ENCODE assay signal across 17 cellular contexts in genomic region chr4:162241857-162242256, GRCh38.
"Had no signal": no experiment of that assay in that cellular context is flagged by ENCODE, and none has a peak within 500 bp of the region (broad histone marks: within the 10 kb centered on the region; RNA-seq: fewer than 3 reads in every experiment).

No MANE protein-coding gene starts in this region.

- H3K9me3 Mint-ChIP-seq: dendritic cell treated with granulocyte-macrophage colony-stimulating factor and Interleukin-4, amounts not matched to agents 40 ng/mL and 50 ng/mL, for 4 days; type B pancreatic cell had no signal

- H3K4me1 ChIP-seq: right atrium auricular region had no signal

- DNase-seq: activated CD4-positive, alpha-beta T cell treated with anti-CD3 and anti-CD28 coated beads for 36 hours; activated CD8-positive, alpha-beta memory T cell treated with anti-CD3 and anti-CD28 coated beads, Interleukin-2, amount 50 U/mL, for 4 hours; activated CD8-positive, alpha-beta T cell treated with anti-CD3 and anti-CD28 coated beads for 36 hours; activated naive CD8-positive, alpha-beta T cell treated with anti-CD3 and anti-CD28 coated beads, Interleukin-2, amount 10 ng/mL, durations not matched to agents 7 days and 5 days; activated T-cell treated with anti-CD3 and anti-CD28 coated beads, Interleukin-2, amount 50 U/mL, for 72 hours; erythroblast; hypothalamus; naive thymus-derived CD8-positive, alpha-beta T cell; stimulated activated CD4-positive, alpha-beta T cell treated with anti-CD3 and anti-CD28 coated beads, Interleukin-1b, Interleukin-23, amount 100 ng/mL, for 48 hours; stimulated activated naive B cell treated with anti-CD40 and anti-IgM and Interleukin-4, amounts not matched to agents 10 μg/mL and 1 μg/mL and 100 μg/mL, for 72 hours had no signal

- H3K4me3 ChIP-seq: lung, right atrium auricular region had no signal

- H3K27ac Mint-ChIP-seq: activated CD4-positive, alpha-beta T cell treated with anti-CD3 and anti-CD28 coated beads for 36 hours; activated CD8-positive, alpha-beta T cell treated with anti-CD3 and anti-CD28 coated beads for 36 hours; activated naive CD8-positive, alpha-beta T cell treated with anti-CD3 and anti-CD28 coated beads, Interleukin-2, amount 10 ng/mL, durations not matched to agents 7 days and 5 days; activated T-cell treated with anti-CD3 and anti-CD28 coated beads, Interleukin-2, amount 50 U/mL, for 72 hours; dendritic cell treated with granulocyte-macrophage colony-stimulating factor and Interleukin-4, amounts not matched to agents 40 ng/mL and 50 ng/mL, for 4 days; naive thymus-derived CD8-positive, alpha-beta T cell; stimulated activated naive B cell treated with anti-CD40 and anti-IgM and Interleukin-4, amounts not matched to agents 10 μg/mL and 1 μg/mL and 100 μg/mL, for 72 hours; T-helper 2 cell treated with Interferon-gamma antibody and Interleukin-4, amounts not matched to agents 5 μg/mL and 100 μg/mL, for 36 hours; type B pancreatic cell had no signal

- H3K27me3 ChIP-seq: neutrophil, right atrium auricular region had no signal

- H3K9me3 ChIP-seq: neutrophil, right atrium auricular region had no signal

- H3K4me1 Mint-ChIP-seq: activated CD4-positive, alpha-beta T cell treated with anti-CD3 and anti-CD28 coated beads for 36 hours; activated naive CD8-positive, alpha-beta T cell treated with anti-CD3 and anti-CD28 coated beads, Interleukin-2, amount 10 ng/mL, durations not matched to agents 7 days and 5 days; naive thymus-derived CD8-positive, alpha-beta T cell; stimulated activated naive B cell treated with anti-CD40 and anti-IgM and Interleukin-4, amounts not matched to agents 10 μg/mL and 1 μg/mL and 100 μg/mL, for 72 hours had no signal

- H3K36me3 ChIP-seq: neutrophil, right atrium auricular region had no signal

- H3K27ac ChIP-seq: neutrophil, right atrium auricular region, VCaP had no signal

- H3K4me3 Mint-ChIP-seq: activated CD4-positive, alpha-beta T cell treated with anti-CD3 and anti-CD28 coated beads for 36 hours; activated CD8-positive, alpha-beta T cell treated with anti-CD3 and anti-CD28 coated beads for 36 hours; activated naive CD8-positive, alpha-beta T cell treated with anti-CD3 and anti-CD28 coated beads, Interleukin-2, amount 10 ng/mL, durations not matched to agents 7 days and 5 days; activated T-cell treated with anti-CD3 and anti-CD28 coated beads, Interleukin-2, amount 50 U/mL, for 72 hours; dendritic cell treated with granulocyte-macrophage colony-stimulating factor and Interleukin-4, amounts not matched to agents 40 ng/mL and 50 ng/mL, for 4 days; naive thymus-derived CD8-positive, alpha-beta T cell; stimulated activated naive B cell treated with anti-CD40 and anti-IgM and Interleukin-4, amounts not matched to agents 10 μg/mL and 1 μg/mL and 100 μg/mL, for 72 hours; T-helper 2 cell treated with Interferon-gamma antibody and Interleukin-4, amounts not matched to agents 5 μg/mL and 100 μg/mL, for 36 hours; type B pancreatic cell had no signal

- ATAC-seq: activated CD4-positive, alpha-beta T cell treated with anti-CD3 and anti-CD28 coated beads for 36 hours; activated CD8-positive, alpha-beta T cell treated with anti-CD3 and anti-CD28 coated beads for 36 hours; activated T-cell treated with anti-CD3 and anti-CD28 coated beads, Interleukin-2, amount 50 U/mL, for 72 hours; naive thymus-derived CD8-positive, alpha-beta T cell; stimulated activated naive B cell treated with anti-CD40 and anti-IgM and Interleukin-4, amounts not matched to agents 10 μg/mL and 1 μg/mL and 100 μg/mL, for 72 hours had no signal

- H3K27me3 Mint-ChIP-seq: activated CD4-positive, alpha-beta T cell treated with anti-CD3 and anti-CD28 coated beads for 36 hours; activated CD8-positive, alpha-beta T cell treated with anti-CD3 and anti-CD28 coated beads for 36 hours; activated naive CD8-positive, alpha-beta T cell treated with anti-CD3 and anti-CD28 coated beads, Interleukin-2, amount 10 ng/mL, durations not matched to agents 7 days and 5 days; dendritic cell treated with granulocyte-macrophage colony-stimulating factor and Interleukin-4, amounts not matched to agents 40 ng/mL and 50 ng/mL, for 4 days; naive thymus-derived CD8-positive, alpha-beta T cell; stimulated activated naive B cell treated with anti-CD40 and anti-IgM and Interleukin-4, amounts not matched to agents 10 μg/mL and 1 μg/mL and 100 μg/mL, for 72 hours; type B pancreatic cell had no signal
